ENCODE assay signal across 12 cellular contexts in the genomic region with DNA sequence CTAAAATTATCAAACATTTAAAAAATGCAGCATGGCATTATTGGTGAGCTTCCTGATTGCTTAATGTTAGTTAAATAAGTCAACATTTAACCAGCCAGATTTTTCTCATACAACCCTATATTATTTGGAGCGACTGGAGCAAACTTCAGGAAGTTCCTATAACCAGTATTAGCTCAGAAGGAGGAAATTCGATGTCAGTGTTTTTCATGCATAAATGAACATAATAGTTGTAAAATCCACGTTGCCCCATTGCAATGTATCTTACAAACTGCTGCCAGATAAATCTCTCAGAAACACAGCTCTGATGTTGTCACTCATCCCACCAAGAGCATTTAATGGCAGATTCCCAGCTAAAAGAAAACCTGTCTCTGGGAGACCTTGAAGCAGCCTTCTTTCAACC.
A peak's percentile ranks its signal among the peaks of the same experiment; 100 is the strongest.
DNase-seq lines count a peak whose midpoint lies in the region; ATAC-seq and TF ChIP-seq lines count a peak whose summit lies in the region.
"Had no signal": no experiment of that assay in that cellular context is flagged by ENCODE, and none has a peak within 500 bp of the region (broad histone marks: within the 10 kb centered on the region; RNA-seq: fewer than 3 reads in every experiment).

No MANE protein-coding gene starts in this region.

- peaks cover 3% of the 10 kb centered on the region for H3K27me3 Mint-ChIP-seq in GM23338 (ENCODE audit: insufficient read depth, low read depth, poor library complexity)
- H3K27me3 Mint-ChIP-seq: CD4-positive, CD25-positive, alpha-beta regulatory T cell had no signal

- DNase-seq in GM23338 (ENCODE audit: low spot score) (no peak), PC-3 (no peak), iris pigment epithelial cell (ENCODE audit: low read depth) (peak; percentile 2), foreskin fibroblast (no peak), NCI-H146 (lab: John Stamatoyannopoulos, UW) (no peak), NCI-H2029 (lab: John Stamatoyannopoulos, UW) (no peak)
- DNase-seq: CD4-positive, CD25-positive, alpha-beta regulatory T cell; DMS 273 treated with DMSO at 0.1 percent for 48 hours; EL; IMR-90 had no signal

- H3K27me3 ChIP-seq in GM23338 (ENCODE audit: insufficient read depth) (no peaks in the 10 kb centered on the region), PC-3 (ENCODE audit: low read length) (no peaks in the 10 kb centered on the region)
- H3K27me3 ChIP-seq: BLaER1 treated with 17β-estradiol and CSF1 and Interleukin-3, amounts not matched to agents 10 nM and 100 nM had no signal

- peaks cover 24% of the 10 kb centered on the region for H3K9me3 Mint-ChIP-seq in GM23338

- ATAC-seq in GM23338 (no peak), PC-3 (no peak)

- no peak overlapping the region for H3K9ac ChIP-seq in PC-3 (ENCODE audit: low read length)
- H3K9ac ChIP-seq: BLaER1 treated with 17β-estradiol and CSF1 and Interleukin-3, amounts not matched to agents 10 nM and 100 nM had no signal

- peak overlapping the region; percentile 56; the same call in 1 of the 2 replicates for H2AFZ ChIP-seq in GM23338
- H2AFZ ChIP-seq in PC-3 (ENCODE audit: low read length), result peak overlapping the region; percentile 44; the same call in 1 of the 2 replicates

- H3K79me2 ChIP-seq in GM23338 (replicated peaks; ENCODE audit: insufficient read depth) (no peaks in the 10 kb centered on the region), PC-3 (ENCODE audit: low read length) (no peaks in the 10 kb centered on the region)

- H3K36me3 ChIP-seq in GM23338 (ENCODE audit: insufficient read depth) (peaks cover 7% of the 10 kb centered on the region; the same call in 1 of the 2 replicates), PC-3 (ENCODE audit: low read depth, low read length) (no peaks in the 10 kb centered on the region)
- H3K36me3 ChIP-seq: BLaER1 treated with 17β-estradiol and CSF1 and Interleukin-3, amounts not matched to agents 10 nM and 100 nM; HAP-1 had no signal

- POLR2A ChIA-PET in PC-3 (lab: Charles Lee; ENCODE audit: unreplicated experiment), result no interaction called here

- H3K4me1 Mint-ChIP-seq in GM23338, result peaks cover 24% of the 10 kb centered on the region

- CTCF ChIA-PET in PC-3 (lab: Charles Lee), result no interaction called here

- peaks cover 19% of the 10 kb centered on the region for H3K4me1 ChIP-seq in GM23338 (ENCODE audit: insufficient read depth)
- peaks cover 20% of the 10 kb centered on the region for H3K4me1 ChIP-seq in PC-3 (ENCODE audit: insufficient read depth, low read length)
- H3K4me1 ChIP-seq: HAP-1 had no signal

- H3K4me3 Mint-ChIP-seq in GM23338, result no peak overlapping the region
- H3K4me3 Mint-ChIP-seq: CD4-positive, CD25-positive, alpha-beta regulatory T cell had no signal

- 0 out of 2 replicates have a peak, but pooled peaks cover 7% of the 10 kb centered on the region for H3K9me2 ChIP-seq in GM23338 (ENCODE audit: insufficient read depth)
- no peaks in the 10 kb centered on the region for H3K9me2 ChIP-seq in PC-3 (replicated peaks; ENCODE audit: low read length)

- BruUV-seq in PC-3 (replicated peaks; lab: Mats Ljungman, UMichigan), result no TSS peak

- no peak overlapping the region for H3K27ac Mint-ChIP-seq in GM23338
- H3K27ac Mint-ChIP-seq: CD4-positive, CD25-positive, alpha-beta regulatory T cell had no signal

- H3K4me3 ChIP-seq in GM23338 (no peak overlapping the region), PC-3 (ENCODE audit: low read length) (no peak overlapping the region), foreskin fibroblast (ENCODE audit: low read depth in 1 of 2, low read length in 2 of 2) (no peak overlapping the region)
- H3K4me3 ChIP-seq: BLaER1 treated with 17β-estradiol and CSF1 and Interleukin-3, amounts not matched to agents 10 nM and 100 nM; HAP-1 had no signal

- peaks cover 54% of the 10 kb centered on the region for H3K36me3 Mint-ChIP-seq in GM23338 (ENCODE audit: low read depth)

- H3K9me3 ChIP-seq in PC-3 (ENCODE audit: low read length), result no peaks in the 10 kb centered on the region
- H3K9me3 ChIP-seq: HAP-1 had no signal

- no peak for TF ChIP-seq CTCF in GM23338 (conservative IDR thresholded peaks at IDR 0.05; ENCODE audit: low read depth in 2 of 2)
- no peak for TF ChIP-seq CTCF in PC-3 (conservative IDR thresholded peaks at IDR 0.05; ENCODE audit: low read depth, low read length)
- TF ChIP-seq CTCF in foreskin fibroblast (IDR thresholded peaks at IDR 0.05; ENCODE audit: low read depth, low read length), result no peak

- H4K20me1 ChIP-seq in GM23338 (replicated peaks; ENCODE audit: insufficient read depth) (no peaks in the 10 kb centered on the region), PC-3 (ENCODE audit: low read length) (no peaks in the 10 kb centered on the region)
- H4K20me1 ChIP-seq: BLaER1 treated with 17β-estradiol and CSF1 and Interleukin-3, amounts not matched to agents 10 nM and 100 nM had no signal

- H3K4me2 ChIP-seq in GM23338 (no peak overlapping the region), PC-3 (ENCODE audit: low read length) (no peak overlapping the region)

- H3K27ac ChIP-seq in GM23338 (ENCODE audit: low read depth) (no peak overlapping the region), PC-3 (ENCODE audit: low read length) (no peak overlapping the region)
- H3K27ac ChIP-seq: BLaER1 treated with 17β-estradiol and CSF1 and Interleukin-3, amounts not matched to agents 10 nM and 100 nM had no signal

- H3F3A ChIP-seq in GM23338 (replicated peaks; ENCODE audit: low read depth) (no peaks in the 10 kb centered on the region), PC-3 (ENCODE audit: low read length, unreplicated experiment) (no peaks in the 10 kb centered on the region)

- intact Hi-C loops in PC-3 (cut with micrococcal nuclease), result loop anchor here (5.0 kb wide), 3 partner anchors 48 to 1243 kb away; no protein-coding TSS in a partner anchor

TF ChIP-seq in GM23338, 12 proteins besides CTCF, POLR2A, EP300 and RAD21 (continues in another document):
- TF ChIP-seq POLR2AphosphoS5 (IDR thresholded peaks at IDR 0.05; ENCODE audit: low read depth), result no peak
- no peak for TF ChIP-seq NANOG (IDR thresholded peaks at IDR 0.05; ENCODE audit: borderline replicate concordance)
- no peak for TF ChIP-seq ZNF331 (CRISPR knock-in tag; IDR thresholded peaks at IDR 0.05; ENCODE audit: low read depth)
- no peak for TF ChIP-seq JUNB (IDR thresholded peaks at IDR 0.05; ENCODE audit: unreplicated experiment)
- no peak for TF ChIP-seq EZH2 (IDR thresholded peaks at IDR 0.05; ENCODE audit: low read depth, unreplicated experiment)
- TF ChIP-seq, protein P1, sequence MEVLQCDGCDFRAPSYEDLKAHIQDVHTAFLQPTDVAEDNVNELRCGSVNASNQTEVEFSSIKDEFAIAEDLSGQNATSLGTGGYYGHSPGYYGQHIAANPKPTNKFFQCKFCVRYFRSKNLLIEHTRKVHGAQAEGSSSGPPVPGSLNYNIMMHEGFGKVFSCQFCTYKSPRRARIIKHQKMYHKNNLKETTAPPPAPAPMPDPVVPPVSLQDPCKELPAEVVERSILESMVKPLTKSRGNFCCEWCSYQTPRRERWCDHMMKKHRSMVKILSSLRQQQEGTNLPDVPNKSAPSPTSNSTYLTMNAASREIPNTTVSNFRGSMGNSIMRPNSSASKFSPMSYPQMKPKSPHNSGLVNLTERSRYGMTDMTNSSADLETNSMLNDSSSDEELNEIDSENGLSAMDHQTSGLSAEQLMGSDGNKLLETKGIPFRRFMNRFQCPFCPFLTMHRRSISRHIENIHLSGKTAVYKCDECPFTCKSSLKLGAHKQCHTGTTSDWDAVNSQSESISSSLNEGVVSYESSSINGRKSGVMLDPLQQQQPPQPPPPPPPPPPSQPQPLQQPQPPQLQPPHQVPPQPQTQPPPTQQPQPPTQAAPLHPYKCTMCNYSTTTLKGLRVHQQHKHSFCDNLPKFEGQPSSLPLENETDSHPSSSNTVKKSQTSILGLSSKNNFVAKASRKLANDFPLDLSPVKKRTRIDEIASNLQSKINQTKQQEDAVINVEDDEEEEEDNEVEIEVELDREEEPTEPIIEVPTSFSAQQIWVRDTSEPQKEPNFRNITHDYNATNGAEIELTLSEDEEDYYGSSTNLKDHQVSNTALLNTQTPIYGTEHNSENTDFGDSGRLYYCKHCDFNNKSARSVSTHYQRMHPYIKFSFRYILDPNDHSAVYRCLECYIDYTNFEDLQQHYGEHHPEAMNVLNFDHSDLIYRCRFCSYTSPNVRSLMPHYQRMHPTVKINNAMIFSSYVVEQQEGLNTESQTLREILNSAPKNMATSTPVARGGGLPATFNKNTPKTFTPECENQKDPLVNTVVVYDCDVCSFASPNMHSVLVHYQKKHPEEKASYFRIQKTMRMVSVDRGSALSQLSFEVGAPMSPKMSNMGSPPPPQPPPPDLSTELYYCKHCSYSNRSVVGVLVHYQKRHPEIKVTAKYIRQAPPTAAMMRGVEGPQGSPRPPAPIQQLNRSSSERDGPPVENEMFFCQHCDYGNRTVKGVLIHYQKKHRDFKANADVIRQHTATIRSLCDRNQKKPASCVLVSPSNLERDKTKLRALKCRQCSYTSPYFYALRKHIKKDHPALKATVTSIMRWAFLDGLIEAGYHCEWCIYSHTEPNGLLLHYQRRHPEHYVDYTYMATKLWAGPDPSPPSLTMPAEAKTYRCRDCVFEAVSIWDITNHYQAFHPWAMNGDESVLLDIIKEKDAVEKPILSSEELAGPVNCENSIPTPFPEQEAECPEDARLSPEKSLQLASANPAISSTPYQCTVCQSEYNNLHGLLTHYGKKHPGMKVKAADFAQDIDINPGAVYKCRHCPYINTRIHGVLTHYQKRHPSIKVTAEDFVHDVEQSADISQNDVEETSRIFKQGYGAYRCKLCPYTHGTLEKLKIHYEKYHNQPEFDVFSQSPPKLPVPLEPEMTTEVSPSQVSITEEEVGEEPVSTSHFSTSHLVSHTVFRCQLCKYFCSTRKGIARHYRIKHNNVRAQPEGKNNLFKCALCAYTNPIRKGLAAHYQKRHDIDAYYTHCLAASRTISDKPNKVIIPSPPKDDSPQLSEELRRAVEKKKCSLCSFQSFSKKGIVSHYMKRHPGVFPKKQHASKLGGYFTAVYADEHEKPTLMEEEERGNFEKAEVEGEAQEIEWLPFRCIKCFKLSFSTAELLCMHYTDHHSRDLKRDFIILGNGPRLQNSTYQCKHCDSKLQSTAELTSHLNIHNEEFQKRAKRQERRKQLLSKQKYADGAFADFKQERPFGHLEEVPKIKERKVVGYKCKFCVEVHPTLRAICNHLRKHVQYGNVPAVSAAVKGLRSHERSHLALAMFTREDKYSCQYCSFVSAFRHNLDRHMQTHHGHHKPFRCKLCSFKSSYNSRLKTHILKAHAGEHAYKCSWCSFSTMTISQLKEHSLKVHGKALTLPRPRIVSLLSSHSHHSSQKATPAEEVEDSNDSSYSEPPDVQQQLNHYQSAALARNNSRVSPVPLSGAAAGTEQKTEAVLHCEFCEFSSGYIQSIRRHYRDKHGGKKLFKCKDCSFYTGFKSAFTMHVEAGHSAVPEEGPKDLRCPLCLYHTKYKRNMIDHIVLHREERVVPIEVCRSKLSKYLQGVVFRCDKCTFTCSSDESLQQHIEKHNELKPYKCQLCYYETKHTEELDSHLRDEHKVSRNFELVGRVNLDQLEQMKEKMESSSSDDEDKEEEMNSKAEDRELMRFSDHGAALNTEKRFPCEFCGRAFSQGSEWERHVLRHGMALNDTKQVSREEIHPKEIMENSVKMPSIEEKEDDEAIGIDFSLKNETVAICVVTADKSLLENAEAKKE (CRISPR knock-in tag; IDR thresholded peaks at IDR 0.05), result no peak
